In the genomic region with DNA sequence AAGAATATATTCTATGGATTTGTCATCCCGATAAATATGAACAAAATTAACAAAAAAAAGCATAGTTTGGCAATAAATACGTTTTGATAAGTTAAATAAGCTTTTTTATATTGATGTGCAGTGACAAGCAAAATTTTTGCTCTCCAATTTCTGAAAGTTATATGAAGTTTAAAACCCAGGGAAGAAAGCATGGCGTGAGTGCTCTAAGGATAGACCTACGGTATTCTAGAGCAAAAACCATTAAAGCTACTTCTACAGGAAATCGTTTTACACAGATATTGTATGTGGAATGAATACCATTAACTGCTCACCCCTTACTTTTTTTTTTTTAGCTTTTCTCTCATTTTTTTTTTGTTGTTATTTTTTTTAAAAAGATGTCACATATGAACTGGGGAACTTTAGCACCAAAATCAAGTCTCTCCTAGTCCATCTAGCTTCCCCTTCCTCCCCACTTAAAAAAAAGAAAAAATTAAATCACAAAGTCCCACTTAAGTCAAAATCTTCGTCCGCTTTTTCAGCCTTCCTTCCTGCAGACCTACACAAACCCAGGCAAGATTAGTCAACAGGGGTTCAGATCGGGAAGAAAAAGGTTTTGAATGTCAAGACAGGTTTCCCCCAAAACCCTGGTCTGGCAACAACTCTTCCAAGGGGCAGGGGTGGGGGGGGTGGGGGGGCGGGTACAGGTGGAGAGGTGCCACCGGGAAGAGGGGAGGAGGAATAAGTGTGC, we compare ENCODE assay signal across 8 cellular contexts. TPM values are rescaled to one million over a fixed set of nuclear protein-coding genes. Genes with fewer than 3 reads are reported as not detected.
DNase-seq lines count a peak whose midpoint lies in the region; ATAC-seq and TF ChIP-seq lines count a peak whose summit lies in the region.

No MANE protein-coding gene starts in this region.

- no peak overlapping the region for H3K9ac ChIP-seq in SU-DHL-6 (ENCODE audit: low read length)

- H3K27me3 ChIP-seq in SU-DHL-6 (ENCODE audit: low read length) = no peaks in the 10 kb centered on the region
- H3K27me3 ChIP-seq in psoas muscle (ENCODE audit: insufficient read depth in 3 of 3, low read length in 2 of 3) = no peaks in the 10 kb centered on the region

- peaks cover 33% of the 10 kb centered on the region for H4K20me1 ChIP-seq in SU-DHL-6 (ENCODE audit: low read depth, low read length)

- H3K27ac ChIP-seq in SU-DHL-6 (ENCODE audit: low read depth, low read length) (peak overlapping the region; percentile 43), psoas muscle (peak overlapping the region; percentile 100)

- peak overlapping the region; percentile 98 for H3K4me2 ChIP-seq in SU-DHL-6 (ENCODE audit: low read depth, low read length, poor library complexity, severe bottlenecking)

- H3K9me2 ChIP-seq in SU-DHL-6 (replicated peaks; ENCODE audit: insufficient read depth, low read length) = no peaks in the 10 kb centered on the region

- DNase-seq in Caki2 (ENCODE audit: low read depth) (peak; percentile 35), fibroblast of mammary gland (ENCODE audit: low read depth) (no peak), psoas muscle (no peak), AG20443 (ENCODE audit: low spot score) (no peak), islet precursor cell (no peak)

- TF ChIP-seq CTCF in SU-DHL-6 (IDR thresholded peaks at IDR 0.05; ENCODE audit: insufficient read depth, low read length, poor library complexity, severe bottlenecking) = no peak
- no peak for TF ChIP-seq CTCF in fibroblast of mammary gland (conservative IDR thresholded peaks at IDR 0.05; ENCODE audit: control insufficient read depth, insufficient read depth, low read depth, low read length)
- no peak for TF ChIP-seq CTCF in psoas muscle (IDR thresholded peaks at IDR 0.05)

- H3K79me2 ChIP-seq in SU-DHL-6 (ENCODE audit: insufficient read depth, low read length) = peaks cover 39% of the 10 kb centered on the region

- H2AFZ ChIP-seq in SU-DHL-6 (ENCODE audit: low read depth, low read length, severe bottlenecking) = no peak overlapping the region

- in situ Hi-C loops in Caki2 (cut with HindIII; ENCODE audit: low pct_unique_long_range_greater_than_20kb, low sequenced_read_pairs) = no loop called here

- no peak for ATAC-seq in psoas muscle
- no peak for ATAC-seq in GM18502 (IDR thresholded peaks at IDR 0.05; ENCODE audit: poor library complexity, unreplicated experiment)
- ATAC-seq in HG03469 (IDR thresholded peaks at IDR 0.05; ENCODE audit: unreplicated experiment) = no peak

- 35 to 37% (median 36%) methylated on average over 10 of the region's 10 CpGs for WGBS in psoas muscle, 3 donors

- H3F3A ChIP-seq in SU-DHL-6 (ENCODE audit: insufficient read depth) = peaks cover 81% of the 10 kb centered on the region

- H3K4me3 ChIP-seq in SU-DHL-6 (ENCODE audit: insufficient read depth, low read length, poor library complexity, severe bottlenecking) = no peak overlapping the region
- peak overlapping the region; percentile 87 for H3K4me3 ChIP-seq in fibroblast of mammary gland (ENCODE audit: control insufficient read depth, low read depth, low read length)
- H3K4me3 ChIP-seq in psoas muscle = peak overlapping the region; percentile 91

- H3K9me3 ChIP-seq in SU-DHL-6 (ENCODE audit: insufficient read depth, low read length) = no peaks in the 10 kb centered on the region
- H3K9me3 ChIP-seq in psoas muscle = no peaks in the 10 kb centered on the region

- H3K36me3 ChIP-seq in SU-DHL-6 (ENCODE audit: low read length) (peaks cover 46% of the 10 kb centered on the region), psoas muscle (ENCODE audit: insufficient read depth in 1 of 2, low read depth in 1 of 2) (peaks cover 23 to 53% of the 10 kb centered on the region in 2 donors)

- intact Hi-C loops in psoas muscle (cut with DNase I) = loop anchor here in 1 of 2 donors (5.0 kb wide), 1 partner anchor 106 kb away; no protein-coding TSS in a partner anchor

- peaks cover 9% of the 10 kb centered on the region for H3K4me1 ChIP-seq in psoas muscle

RNA-seq across cellular contexts. Expression of a gene that starts 4.4 kb away (rescaled TPM):
- total RNA-seq in Caki2 (2014; rRNA removed; shearing (Covaris generic); ENCODE audit: low replicate concordance) = 31.6 and 102 TPM in 2 replicates
- 100 to 1,000 TPM in 3 of 4 donors, 10 to 100 TPM in 1; 59.4 to 225 (median 160) TPM for total RNA-seq in psoas muscle
- 100 to 1,000 TPM in 1 of 3 donors, 10 to 100 TPM in 2; 45.4 to 144 (median 46.8) TPM for polyA plus RNA-seq in psoas muscle
